Comparison of ENCODE assay signal across 2 cellular contexts in genomic region chr2:30860003-30860402, GRCh38.
TF ChIP-seq lines count a peak whose summit lies in the region.

No MANE protein-coding gene starts in this region.

TF ChIP-seq in HEK293, 187 proteins besides CTCF, POLR2A, EP300 and RAD21:
- TF ChIP-seq ZFP37 (tag by site-specific recombination; IDR thresholded peaks at IDR 0.05), result no peak
- no peak for TF ChIP-seq ZNF580 (tag by site-specific recombination; IDR thresholded peaks at IDR 0.05)
- TF ChIP-seq ZNF133 (tag by site-specific recombination; IDR thresholded peaks at IDR 0.05), result no peak
- TF ChIP-seq ZNF248 (tag by site-specific recombination; IDR thresholded peaks at IDR 0.05), result no peak
- no peak for TF ChIP-seq AEBP2 (tag by site-specific recombination; IDR thresholded peaks at IDR 0.05; ENCODE audit: borderline replicate concordance)
- no peak for TF ChIP-seq ZNF571 (tag by site-specific recombination; IDR thresholded peaks at IDR 0.05)
- TF ChIP-seq ZBTB17 (tag by site-specific recombination; IDR thresholded peaks at IDR 0.05), result 0 out of 2 replicates have a peak, but pooled peaks have one; percentile 23
- no peak for TF ChIP-seq ZBTB11 (tag by site-specific recombination; conservative IDR thresholded peaks at IDR 0.05; ENCODE audit: low read depth)

TF ChIP-seq in H1, 55 proteins besides CTCF, POLR2A, EP300 and RAD21:
- TF ChIP-seq SIX5 (IDR thresholded peaks at IDR 0.05; ENCODE audit: low read depth, low read length) (no peak), CTBP2 (IDR thresholded peaks at IDR 0.05; ENCODE audit: borderline replicate concordance, insufficient read depth, insufficient read length, low read length) (no peak), HDAC6 (IDR thresholded peaks at IDR 0.05; ENCODE audit: low read depth, low read length) (no peak), GABPA (IDR thresholded peaks at IDR 0.05; ENCODE audit: borderline replicate concordance, insufficient read depth, low read length) (no peak), CHD7 (IDR thresholded peaks at IDR 0.05; ENCODE audit: insufficient replicate concordance, low read length) (no peak), BRCA1 (IDR thresholded peaks at IDR 0.05; ENCODE audit: low read depth, low read length) (no peak), SIN3A (conservative IDR thresholded peaks at IDR 0.05 in 1 of 2, IDR thresholded peaks at IDR 0.05 in 1 of 2; ENCODE audit: low read depth in 1 of 2, low read length in 2 of 2) (no peak), KDM1A (IDR thresholded peaks at IDR 0.05; ENCODE audit: borderline replicate concordance, low read length) (no peak), JUND (IDR thresholded peaks at IDR 0.05; ENCODE audit: low read length) (no peak), BACH1 (IDR thresholded peaks at IDR 0.05; ENCODE audit: low read length) (no peak), RNF2 (IDR thresholded peaks at IDR 0.05; ENCODE audit: borderline replicate concordance, low read depth, low read length, missing control alignments, poor library complexity, severe bottlenecking) (no peak), SAP30 (IDR thresholded peaks at IDR 0.05; ENCODE audit: insufficient read depth, insufficient replicate concordance, low read length) (no peak), SP1 (IDR thresholded peaks at IDR 0.05; ENCODE audit: low read depth, low read length) (no peak), SUZ12 (IDR thresholded peaks at IDR 0.05; ENCODE audit: low read length) (no peak), EZH2 (IDR thresholded peaks at IDR 0.05; ENCODE audit: low read depth, low read length, severe bottlenecking) (no peak), SIRT6 (IDR thresholded peaks at IDR 0.05; ENCODE audit: low read length) (no peak), TBP (IDR thresholded peaks at IDR 0.05; ENCODE audit: low read depth, low read length) (no peak), POLR2AphosphoS5 (IDR thresholded peaks at IDR 0.05; ENCODE audit: low read depth, low read length) (no peak), BCL11A (IDR thresholded peaks at IDR 0.05; ENCODE audit: low read depth in 2 of 2, low read length in 2 of 2) (no peak), NRF1 (IDR thresholded peaks at IDR 0.05; ENCODE audit: low read depth, low read length) (no peak)
TF ChIP-seq in H1: peak in this region for 0.
